ENCODE assay signal across 1 cellular context in the genomic region with DNA sequence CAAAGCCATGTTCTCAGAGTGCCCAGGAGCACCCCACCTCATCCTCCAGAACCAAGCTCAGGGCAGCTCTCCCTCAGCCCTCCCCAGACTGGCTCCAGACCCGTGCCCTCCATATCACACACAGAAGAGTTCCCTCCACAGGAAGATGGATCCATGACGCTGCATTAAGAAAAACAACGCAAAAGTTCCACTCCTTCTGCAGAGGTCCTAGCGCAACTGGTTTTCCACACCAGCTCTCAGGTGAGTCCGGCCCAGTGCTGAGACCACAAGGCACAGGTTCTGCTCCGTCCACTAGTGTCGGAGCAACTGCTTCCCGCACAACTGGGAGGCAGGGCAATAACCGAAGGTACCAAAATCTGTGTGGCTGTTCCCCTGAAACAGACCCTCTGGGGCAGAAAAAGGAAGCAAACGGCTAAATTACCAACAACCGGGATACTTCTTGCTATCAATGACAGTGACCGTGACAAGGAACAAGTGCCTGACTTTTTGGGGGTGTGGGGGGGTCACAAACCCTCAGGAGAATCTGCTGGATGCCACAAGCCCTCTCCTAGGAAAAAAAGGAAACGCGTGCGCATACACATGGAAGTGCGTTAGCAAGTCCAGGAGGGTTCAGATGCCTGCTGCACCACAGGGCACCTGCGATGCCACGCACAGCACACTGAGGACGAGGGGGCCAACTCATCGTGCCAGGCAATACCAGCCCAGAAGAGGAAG.
TF ChIP-seq lines count a peak whose summit lies in the region.

No MANE protein-coding gene starts in this region.

TF ChIP-seq in SK-N-SH treated with all-trans-retinoic acid at 6 μM for 48 hours, 23 proteins besides CTCF, POLR2A, EP300 and RAD21:
- no peak for TF ChIP-seq RARB (CRISPR knock-in tag; IDR thresholded peaks at IDR 0.05)
- TF ChIP-seq ARNTL (CRISPR knock-in tag; IDR thresholded peaks at IDR 0.05; ENCODE audit: borderline replicate concordance, low read depth) = no peak
- TF ChIP-seq ZNF565 (CRISPR knock-in tag; conservative IDR thresholded peaks at IDR 0.05; ENCODE audit: low read depth) = no peak
- TF ChIP-seq, protein P1, sequence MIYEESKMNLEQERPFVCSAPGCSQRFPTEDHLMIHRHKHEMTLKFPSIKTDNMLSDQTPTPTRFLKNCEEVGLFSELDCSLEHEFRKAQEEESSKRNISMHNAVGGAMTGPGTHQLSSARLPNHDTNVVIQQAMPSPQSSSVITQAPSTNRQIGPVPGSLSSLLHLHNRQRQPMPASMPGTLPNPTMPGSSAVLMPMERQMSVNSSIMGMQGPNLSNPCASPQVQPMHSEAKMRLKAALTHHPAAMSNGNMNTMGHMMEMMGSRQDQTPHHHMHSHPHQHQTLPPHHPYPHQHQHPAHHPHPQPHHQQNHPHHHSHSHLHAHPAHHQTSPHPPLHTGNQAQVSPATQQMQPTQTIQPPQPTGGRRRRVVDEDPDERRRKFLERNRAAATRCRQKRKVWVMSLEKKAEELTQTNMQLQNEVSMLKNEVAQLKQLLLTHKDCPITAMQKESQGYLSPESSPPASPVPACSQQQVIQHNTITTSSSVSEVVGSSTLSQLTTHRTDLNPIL (CRISPR knock-in tag; IDR thresholded peaks at IDR 0.05; ENCODE audit: low read depth) = no peak
- TF ChIP-seq, protein P2, sequence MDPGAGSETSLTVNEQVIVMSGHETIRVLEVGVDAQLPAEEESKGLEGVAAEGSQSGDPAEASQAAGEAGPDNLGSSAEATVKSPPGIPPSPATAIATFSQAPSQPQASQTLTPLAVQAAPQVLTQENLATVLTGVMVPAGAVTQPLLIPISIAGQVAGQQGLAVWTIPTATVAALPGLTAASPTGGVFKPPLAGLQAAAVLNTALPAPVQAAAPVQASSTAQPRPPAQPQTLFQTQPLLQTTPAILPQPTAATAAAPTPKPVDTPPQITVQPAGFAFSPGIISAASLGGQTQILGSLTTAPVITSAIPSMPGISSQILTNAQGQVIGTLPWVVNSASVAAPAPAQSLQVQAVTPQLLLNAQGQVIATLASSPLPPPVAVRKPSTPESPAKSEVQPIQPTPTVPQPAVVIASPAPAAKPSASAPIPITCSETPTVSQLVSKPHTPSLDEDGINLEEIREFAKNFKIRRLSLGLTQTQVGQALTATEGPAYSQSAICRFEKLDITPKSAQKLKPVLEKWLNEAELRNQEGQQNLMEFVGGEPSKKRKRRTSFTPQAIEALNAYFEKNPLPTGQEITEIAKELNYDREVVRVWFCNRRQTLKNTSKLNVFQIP (CRISPR knock-in tag; IDR thresholded peaks at IDR 0.05; ENCODE audit: borderline replicate concordance, low read depth) = no peak
- TF ChIP-seq, protein P3, sequence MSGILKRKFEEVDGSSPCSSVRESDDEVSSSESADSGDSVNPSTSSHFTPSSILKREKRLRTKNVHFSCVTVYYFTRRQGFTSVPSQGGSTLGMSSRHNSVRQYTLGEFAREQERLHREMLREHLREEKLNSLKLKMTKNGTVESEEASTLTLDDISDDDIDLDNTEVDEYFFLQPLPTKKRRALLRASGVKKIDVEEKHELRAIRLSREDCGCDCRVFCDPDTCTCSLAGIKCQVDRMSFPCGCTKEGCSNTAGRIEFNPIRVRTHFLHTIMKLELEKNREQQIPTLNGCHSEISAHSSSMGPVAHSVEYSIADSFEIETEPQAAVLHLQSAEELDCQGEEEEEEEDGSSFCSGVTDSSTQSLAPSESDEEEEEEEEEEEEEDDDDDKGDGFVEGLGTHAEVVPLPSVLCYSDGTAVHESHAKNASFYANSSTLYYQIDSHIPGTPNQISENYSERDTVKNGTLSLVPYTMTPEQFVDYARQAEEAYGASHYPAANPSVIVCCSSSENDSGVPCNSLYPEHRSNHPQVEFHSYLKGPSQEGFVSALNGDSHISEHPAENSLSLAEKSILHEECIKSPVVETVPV (CRISPR knock-in tag; IDR thresholded peaks at IDR 0.05) = no peak
- no peak for TF ChIP-seq CSDC2 (CRISPR knock-in tag; IDR thresholded peaks at IDR 0.05)
- no peak for TF ChIP-seq GLIS3 (CRISPR knock-in tag; IDR thresholded peaks at IDR 0.05)
- no peak for TF ChIP-seq ZNF8 (CRISPR knock-in tag; IDR thresholded peaks at IDR 0.05)
- TF ChIP-seq TCF4 (CRISPR knock-in tag; IDR thresholded peaks at IDR 0.05; ENCODE audit: borderline replicate concordance) = no peak
- TF ChIP-seq ZFP30 (CRISPR knock-in tag; IDR thresholded peaks at IDR 0.05) = no peak
- TF ChIP-seq, protein P4, sequence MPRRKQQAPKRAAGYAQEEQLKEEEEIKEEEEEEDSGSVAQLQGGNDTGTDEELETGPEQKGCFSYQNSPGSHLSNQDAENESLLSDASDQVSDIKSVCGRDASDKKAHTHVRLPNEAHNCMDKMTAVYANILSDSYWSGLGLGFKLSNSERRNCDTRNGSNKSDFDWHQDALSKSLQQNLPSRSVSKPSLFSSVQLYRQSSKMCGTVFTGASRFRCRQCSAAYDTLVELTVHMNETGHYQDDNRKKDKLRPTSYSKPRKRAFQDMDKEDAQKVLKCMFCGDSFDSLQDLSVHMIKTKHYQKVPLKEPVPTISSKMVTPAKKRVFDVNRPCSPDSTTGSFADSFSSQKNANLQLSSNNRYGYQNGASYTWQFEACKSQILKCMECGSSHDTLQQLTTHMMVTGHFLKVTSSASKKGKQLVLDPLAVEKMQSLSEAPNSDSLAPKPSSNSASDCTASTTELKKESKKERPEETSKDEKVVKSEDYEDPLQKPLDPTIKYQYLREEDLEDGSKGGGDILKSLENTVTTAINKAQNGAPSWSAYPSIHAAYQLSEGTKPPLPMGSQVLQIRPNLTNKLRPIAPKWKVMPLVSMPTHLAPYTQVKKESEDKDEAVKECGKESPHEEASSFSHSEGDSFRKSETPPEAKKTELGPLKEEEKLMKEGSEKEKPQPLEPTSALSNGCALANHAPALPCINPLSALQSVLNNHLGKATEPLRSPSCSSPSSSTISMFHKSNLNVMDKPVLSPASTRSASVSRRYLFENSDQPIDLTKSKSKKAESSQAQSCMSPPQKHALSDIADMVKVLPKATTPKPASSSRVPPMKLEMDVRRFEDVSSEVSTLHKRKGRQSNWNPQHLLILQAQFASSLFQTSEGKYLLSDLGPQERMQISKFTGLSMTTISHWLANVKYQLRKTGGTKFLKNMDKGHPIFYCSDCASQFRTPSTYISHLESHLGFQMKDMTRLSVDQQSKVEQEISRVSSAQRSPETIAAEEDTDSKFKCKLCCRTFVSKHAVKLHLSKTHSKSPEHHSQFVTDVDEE (CRISPR knock-in tag; IDR thresholded peaks at IDR 0.05) = no peak
- no peak for TF ChIP-seq SNAI2 (CRISPR knock-in tag; IDR thresholded peaks at IDR 0.05)
